Comparison of ENCODE assay signal across 17 cellular contexts in the genomic region with DNA sequence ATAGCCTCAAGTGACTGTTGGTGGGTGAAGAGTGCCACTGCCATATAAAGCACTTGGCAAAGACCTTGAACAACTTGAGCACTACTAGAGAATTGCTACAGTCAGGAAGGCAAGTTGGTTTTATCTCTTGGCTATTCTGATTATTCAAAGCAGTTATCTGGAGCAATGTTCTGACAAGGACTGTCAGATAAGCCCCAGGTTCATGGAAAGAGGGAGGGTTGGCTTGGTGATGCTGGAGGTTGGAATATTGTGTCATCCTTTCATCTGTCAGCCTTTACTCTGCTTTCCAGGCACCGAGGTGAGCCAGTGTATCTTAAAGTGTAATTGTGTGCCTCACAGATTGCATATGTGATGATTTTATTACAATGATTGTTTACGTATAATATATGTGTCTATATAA.
"Had no signal": no experiment of that assay in that cellular context is flagged by ENCODE, and none has a peak within 500 bp of the region (broad histone marks: within the 10 kb centered on the region; RNA-seq: fewer than 3 reads in every experiment).

No MANE protein-coding gene starts in this region.

- H3K27me3 ChIP-seq: esophagus muscularis mucosa, gastroesophageal sphincter, neutrophil, stomach, transverse colon had no signal

- H3K27ac ChIP-seq: epithelial cell of prostate, esophagus muscularis mucosa, gastroesophageal sphincter, neutrophil, stomach, thoracic aorta, transverse colon had no signal

- DNase-seq: effector memory CD8-positive, alpha-beta T cell; glutamatergic neuron; islet precursor cell; left colon; mucosa of descending colon; naive thymus-derived CD8-positive, alpha-beta T cell; small intestine; stimulated activated CD4-positive, alpha-beta T cell treated with anti-CD3 and anti-CD28 coated beads, Interleukin-12 subunit alpha, Interleukin-12 subunit beta, amount 100 ng/mL, for 4 hours; stimulated activated naive CD4-positive, alpha-beta T cell; stomach; substantia nigra; transverse colon had no signal

- ATAC-seq: effector memory CD8-positive, alpha-beta T cell; gastroesophageal sphincter; left colon; mucosa of descending colon; naive thymus-derived CD8-positive, alpha-beta T cell had no signal

- H3K36me3 ChIP-seq: esophagus muscularis mucosa, gastroesophageal sphincter, neutrophil, stomach, thoracic aorta, transverse colon had no signal

- H3K4me3 ChIP-seq: esophagus muscularis mucosa, gastroesophageal sphincter, mucosa of descending colon, stomach, thoracic aorta, transverse colon had no signal

- H3K4me1 ChIP-seq: transverse colon had no signal
